ENCODE assay signal across 31 cellular contexts in the genomic region with DNA sequence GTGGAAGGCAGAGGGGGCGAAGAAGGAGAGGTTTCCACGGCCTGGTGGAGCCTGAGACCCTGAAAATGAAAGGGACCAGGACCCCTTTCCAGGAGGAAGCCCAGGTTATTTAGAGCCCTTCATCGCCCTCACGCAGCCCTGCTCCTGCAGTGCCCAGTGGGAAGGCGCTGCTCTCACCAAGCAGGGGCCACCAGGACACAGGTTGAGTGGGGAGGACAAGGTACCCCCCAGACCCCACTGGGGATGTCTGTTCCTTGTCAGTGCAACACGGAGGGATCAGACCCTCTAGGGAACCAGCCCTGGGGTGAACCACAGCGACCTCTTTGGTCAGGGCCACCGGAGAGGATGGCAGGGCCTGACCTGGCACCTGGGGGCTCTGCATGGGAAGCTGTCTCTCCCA.
"Had no signal": no experiment of that assay in that cellular context is flagged by ENCODE, and none has a peak within 500 bp of the region (broad histone marks: within the 10 kb centered on the region; RNA-seq: fewer than 3 reads in every experiment).

No MANE protein-coding gene starts in this region.

- H3K9me3 ChIP-seq: adrenal gland, ascending aorta had no signal

- H3K27ac ChIP-seq: adrenal gland, ascending aorta, cardiac muscle cell, VCaP had no signal

- H3K4me3 ChIP-seq: adrenal gland, ascending aorta, cardiac muscle cell had no signal

- H3K36me3 ChIP-seq: adrenal gland, ascending aorta, cardiac muscle cell had no signal

- DNase-seq: activated B cell treated with CpG ODN at 0.5 μM for 24 hours; activated CD4-positive, alpha-beta memory T cell treated with anti-CD3 and anti-CD28 coated beads for 36 hours; activated CD4-positive, alpha-beta T cell treated with anti-CD3 and anti-CD28 coated beads for 4 hours; activated CD4-positive, alpha-beta T cell treated with anti-CD3 and anti-CD28 coated beads, Interleukin-2, amount 10 ng/mL, durations not matched to agents 24 days and 14 days; activated CD4-positive, alpha-beta T cell treated with anti-CD3 and anti-CD28 coated beads, Interleukin-2, amount 50 U/mL, for 1 hour; activated CD4-positive, alpha-beta T cell treated with anti-CD3 and anti-CD28 coated beads, Interleukin-2, amount 50 U/mL, for 4 hours; activated CD4-positive, CD25-positive, alpha-beta regulatory T cell treated with anti-CD3 and anti-CD28 coated beads, Interleukin-2, amount 50 U/mL, for 72 hours; activated CD8-positive, alpha-beta memory T cell treated with anti-CD3 and anti-CD28 coated beads, Interleukin-2, amount 50 U/mL, for 4 hours; activated CD8-positive, alpha-beta T cell treated with anti-CD3 and anti-CD28 coated beads for 36 hours; activated effector memory CD4-positive, alpha-beta T cell treated with anti-CD3 and anti-CD28 coated beads, Interleukin-2, amount 50 U/mL, for 16 hours; activated gamma-delta T cell treated with Interleukin-2 at 50 U/mL for 16 hours; activated naive CD4-positive, alpha-beta T cell; activated naive CD4-positive, alpha-beta T cell treated with anti-CD3 and anti-CD28 coated beads for 36 hours; activated naive CD4-positive, alpha-beta T cell treated with anti-CD3 and anti-CD28 coated beads, Interleukin-2, amount 50 U/mL, for 16 hours; activated naive CD8-positive, alpha-beta T cell treated with anti-CD3 and anti-CD28 coated beads for 36 hours; activated T-cell treated with anti-CD3 and anti-CD28 coated beads for 4 hours; activated T-cell treated with anti-CD3 and anti-CD28 coated beads, Interleukin-2, amount 50 U/mL, for 1 hour; activated T-cell treated with anti-CD3 and anti-CD28 coated beads, Interleukin-2, amount 50 U/mL, for 4 hours; activated T-cell treated with anti-CD3 and anti-CD28 coated beads, Interleukin-2, amount 50 U/mL, for 72 hours; adrenal gland; amniotic stem cell; caudate nucleus; cerebellar nuclear complex; T-helper 1 cell; T-helper 2 cell; T-helper 9 cell had no signal

- ATAC-seq: activated CD8-positive, alpha-beta T cell treated with anti-CD3 and anti-CD28 coated beads for 36 hours; activated naive CD4-positive, alpha-beta T cell treated with anti-CD3 and anti-CD28 coated beads, Interleukin-2, amount 50 U/mL, for 72 hours; activated T-cell treated with anti-CD3 and anti-CD28 coated beads, Interleukin-2, amount 50 U/mL, for 4 hours; activated T-cell treated with anti-CD3 and anti-CD28 coated beads, Interleukin-2, amount 50 U/mL, for 72 hours; activated T-helper 17 cell treated with anti-CD3 and anti-CD28 coated beads, Interleukin-2, amount 50 U/mL, for 72 hours had no signal

- H3K27me3 ChIP-seq: adrenal gland, ascending aorta, cardiac muscle cell had no signal

- H3K4me1 ChIP-seq: adrenal gland, ascending aorta had no signal
